In genomic region chr1:237799762-237800474, GRCh38 we compare ENCODE assay signal across 9 cellular contexts.
DNase-seq lines count a peak whose midpoint lies in the region; ATAC-seq lines count a peak whose summit lies in the region.
"Had no signal": no experiment of that assay in that cellular context is flagged by ENCODE, and none has a peak within 500 bp of the region (broad histone marks: within the 10 kb centered on the region; RNA-seq: fewer than 3 reads in every experiment).

No MANE protein-coding gene starts in this region.

- no peaks in the 10 kb centered on the region for H3K9me3 ChIP-seq in mucosa of rectum (ENCODE audit: control insufficient read depth in 2 of 2, low read length in 2 of 2)
- H3K9me3 ChIP-seq: BLaER1 had no signal

- no peaks in the 10 kb centered on the region for H3K36me3 ChIP-seq in mucosa of rectum (ENCODE audit: control insufficient read depth in 2 of 2, insufficient read depth in 2 of 2, low read length in 2 of 2)
- H3K36me3 ChIP-seq: BLaER1 had no signal

- no peaks in the 10 kb centered on the region for H3K4me1 ChIP-seq in mucosa of rectum (ENCODE audit: control insufficient read depth in 2 of 2, insufficient read depth in 2 of 2, low read length in 2 of 2)
- H3K4me1 ChIP-seq: BLaER1 had no signal

- no peaks in the 10 kb centered on the region for H3K4me1 Mint-ChIP-seq in central memory CD8-positive, alpha-beta T cell

- peak; percentile 95 for ATAC-seq in GM21526 (IDR thresholded peaks at IDR 0.05; ENCODE audit: low FRiP score, unreplicated experiment)
- ATAC-seq in central memory CD8-positive, alpha-beta T cell (replicated peaks; ENCODE audit: extremely low read depth, poor library complexity, severe bottlenecking): peak; percentile 58

- H3K9me3 Mint-ChIP-seq in central memory CD8-positive, alpha-beta T cell: no peaks in the 10 kb centered on the region

- peaks cover 5% of the 10 kb centered on the region for H3K27me3 Mint-ChIP-seq in central memory CD8-positive, alpha-beta T cell

- no peak overlapping the region for H3K27ac Mint-ChIP-seq in central memory CD8-positive, alpha-beta T cell (ENCODE audit: low read depth)

- no peaks in the 10 kb centered on the region for H3K36me3 Mint-ChIP-seq in central memory CD8-positive, alpha-beta T cell (ENCODE audit: insufficient read depth)

- H3K27me3 ChIP-seq in mucosa of rectum (ENCODE audit: control insufficient read depth in 2 of 2, insufficient read depth in 2 of 2, low read length in 2 of 2): no peaks in the 10 kb centered on the region
- H3K27me3 ChIP-seq: BLaER1 had no signal

- H3K4me3 ChIP-seq in mucosa of rectum (ENCODE audit: low read length in 2 of 2): peak overlapping the region; percentile 16 to 34
- H3K4me3 ChIP-seq: BLaER1 had no signal

- H3K9ac ChIP-seq in mucosa of rectum (ENCODE audit: low read depth in 1 of 2, low read length in 2 of 2): no peak overlapping the region
- H3K9ac ChIP-seq: BLaER1 had no signal

- H3K27ac ChIP-seq in mucosa of rectum (ENCODE audit: low read depth in 2 of 2, low read length in 2 of 2): no peak overlapping the region
- H3K27ac ChIP-seq: BLaER1 had no signal

- DNase-seq in NOMO-1 (lab: John Stamatoyannopoulos, UW; ENCODE audit: unreplicated experiment in 2 of 2): peak; percentile 40 to 49
- DNase-seq in NOMO-1 treated with dmso at 0.1 percent for 144 hours (lab: John Stamatoyannopoulos, UW; ENCODE audit: unreplicated experiment): no peak
- DNase-seq in HPDE6-E6E7 (ENCODE audit: extremely low spot score): peak; percentile 89
- DNase-seq in RKO (ENCODE audit: low spot score): peak; percentile 78
- DNase-seq in central memory CD8-positive, alpha-beta T cell (ENCODE audit: low spot score in 2 of 2): peak in 1 of 2 donors; percentile 25
- no peak for DNase-seq in activated gamma-delta T cell treated with Interleukin-2 at 50 U/mL for 16 hours

- H3K4me3 Mint-ChIP-seq in central memory CD8-positive, alpha-beta T cell: no peak overlapping the region

Comparison
In these comparisons a context has a peak if more than half of its experiments do, and no peak if none do; other contexts are left out.
1. DNase-seq: peak in NOMO-1 (2 of 2), HPDE6-E6E7 (single experiment) and RKO (single experiment); none in NOMO-1 treated with dmso at 0.1 percent for 144 hours (single experiment) and activated gamma-delta T cell treated with Interleukin-2 at 50 U/mL for 16 hours (single experiment).